13 cellular contexts compared by ENCODE assay signal in the genomic region with DNA sequence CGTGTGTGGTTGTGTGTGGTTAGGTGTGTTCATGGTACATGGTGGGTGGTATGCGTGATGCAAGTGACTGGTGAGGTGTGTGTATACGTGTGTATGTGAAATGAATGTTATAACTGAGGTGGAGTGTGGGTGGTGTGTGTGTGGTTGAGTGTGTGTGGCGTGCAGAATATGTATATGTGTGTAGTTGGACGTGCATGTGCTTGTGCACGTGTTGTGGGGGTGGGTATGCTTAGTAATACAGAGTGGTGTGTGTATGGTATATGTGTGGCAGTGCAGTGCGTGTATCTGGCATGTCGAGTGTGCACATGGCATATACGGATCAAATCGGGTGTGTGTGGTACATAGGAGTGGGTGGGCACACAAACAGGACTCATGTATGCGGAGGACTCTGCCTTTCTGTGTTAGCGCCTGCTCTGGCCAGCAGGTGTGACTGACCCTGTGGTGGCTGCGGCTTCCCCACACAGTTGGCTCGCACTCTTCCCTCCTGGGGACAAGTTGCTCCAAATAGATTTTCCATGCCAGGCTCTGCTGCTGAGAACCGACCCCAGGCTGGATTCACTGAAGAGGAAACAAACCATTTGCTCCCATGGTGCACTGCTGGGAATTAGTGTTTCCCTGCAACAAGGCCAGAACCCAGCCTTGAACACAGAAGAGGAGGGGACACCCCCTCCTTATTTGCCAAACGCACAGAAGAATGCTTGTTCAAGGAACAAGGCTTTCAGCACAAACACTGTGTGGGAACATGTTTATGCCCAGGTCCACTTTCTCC. TPM values are rescaled to one million over a fixed set of nuclear protein-coding genes. Genes with fewer than 3 reads are reported as not detected.
DNase-seq lines count a peak whose midpoint lies in the region; ATAC-seq, FAIRE-seq and TF ChIP-seq lines count a peak whose summit lies in the region.
"Had no signal": no experiment of that assay in that cellular context is flagged by ENCODE, and none has a peak within 500 bp of the region (broad histone marks: within the 10 kb centered on the region; RNA-seq: fewer than 3 reads in every experiment).

No MANE protein-coding gene starts in this region.

- TF ChIP-seq POLR2A in HepG2 (IDR thresholded peaks at IDR 0.05; ENCODE audit: insufficient read depth in 1 of 2, low read depth in 2 of 2, low read length in 2 of 2) (no peak), right lobe of liver (IDR thresholded peaks at IDR 0.05) (no peak), ovary (IDR thresholded peaks at IDR 0.05) (no peak)

- FAIRE-seq in HepG2 (lab: Jason Lieb, UNC): no peak
- FAIRE-seq: GM19239 had no signal

- DNase-seq in HepG2 (ENCODE audit: low spot score): peak; percentile 42
- DNase-seq in right lobe of liver: no peak
- DNase-seq in endodermal cell: peak; percentile 74
- DNase-seq in ovary: peak in 2 of 5 donors; percentile 18 to 35
- no peak for DNase-seq in NCI-H1694 treated with DMSO at 0.1 percent for 48 hours (lab: John Stamatoyannopoulos, UW)
- no peak for DNase-seq in NCI-H2081 treated with DMSO at 0.1 percent for 48 hours (lab: John Stamatoyannopoulos, UW)
- no peak for DNase-seq in activated T-helper 1 cell treated with anti-CD3 and anti-CD28 coated beads, Interleukin-12 subunit alpha, Interleukin-12 subunit beta, Interleukin-2, Interleukin-4 antibody, amounts not matched to agents 30 ng/mL and 10 ng/mL and 1 ng/mL, durations not matched to agents 14 hours and 24 hours and 36 hours (ENCODE audit: low spot score)
- DNase-seq: NCI-H1436, Peyer's patch had no signal

- in situ Hi-C loops in HepG2 (cut with HindIII; ENCODE audit: extremely low pct_ligation_motif_present, low pct_unique_long_range_greater_than_20kb): no loop called here

- H3K9me3 Mint-ChIP-seq in endodermal cell: no peaks in the 10 kb centered on the region
- H3K9me3 Mint-ChIP-seq in activated T-helper 1 cell treated with anti-CD3 and anti-CD28 coated beads, Interleukin-12 subunit alpha, Interleukin-12 subunit beta, Interleukin-2, Interleukin-4 antibody, amounts not matched to agents 30 ng/mL and 10 ng/mL and 1 ng/mL, durations not matched to agents 14 hours and 24 hours and 36 hours: no peaks in the 10 kb centered on the region
- H3K9me3 Mint-ChIP-seq: activated T-cell treated with anti-CD3 and anti-CD28 coated beads, Interleukin-2, amount 50 U/mL, for 72 hours had no signal

- H3K27me3 Mint-ChIP-seq in endodermal cell (ENCODE audit: insufficient read depth): peaks cover 41% of the 10 kb centered on the region
- H3K27me3 Mint-ChIP-seq in activated T-helper 1 cell treated with anti-CD3 and anti-CD28 coated beads, Interleukin-12 subunit alpha, Interleukin-12 subunit beta, Interleukin-2, Interleukin-4 antibody, amounts not matched to agents 30 ng/mL and 10 ng/mL and 1 ng/mL, durations not matched to agents 14 hours and 24 hours and 36 hours (ENCODE audit: insufficient read depth): peaks cover 48% of the 10 kb centered on the region

- intact Hi-C loops in HepG2 (cut with micrococcal nuclease; ENCODE audit: unreplicated experiment) (no loop called here), right lobe of liver (cut with DNase I) (no loop called here), ovary (cut with DNase I) (loop anchor here in 1 of 4 donors (10.0 kb wide), 1 partner anchor 69 kb away; no protein-coding TSS in a partner anchor)
- intact Hi-C loops in activated T-helper 1 cell treated with anti-CD3 and anti-CD28 coated beads, Interleukin-12 subunit alpha, Interleukin-12 subunit beta, Interleukin-2, Interleukin-4 antibody, amounts not matched to agents 30 ng/mL and 10 ng/mL and 1 ng/mL, durations not matched to agents 14 hours and 24 hours and 36 hours (cut with micrococcal nuclease): no loop called here

- no peaks in the 10 kb centered on the region for H3K79me2 ChIP-seq in HepG2 (ENCODE audit: insufficient read depth, low read length)

- peak; percentile 60 for ATAC-seq in HepG2
- no peak for ATAC-seq in right lobe of liver
- no peak for ATAC-seq in HG02840 (IDR thresholded peaks at IDR 0.05; ENCODE audit: low FRiP score, unreplicated experiment)

- H3K27ac ChIP-seq in HepG2 (ENCODE audit: extremely low read length, insufficient read depth, low read length): no peak overlapping the region
- H3K27ac ChIP-seq in right lobe of liver: no peak overlapping the region
- no peak overlapping the region for H3K27ac ChIP-seq in endodermal cell (ENCODE audit: low read depth, low read length)
- no peak overlapping the region for H3K27ac ChIP-seq in ovary
- H3K27ac ChIP-seq: BLaER1 had no signal

- no peaks in the 10 kb centered on the region for H3K4me1 Mint-ChIP-seq in endodermal cell
- no peaks in the 10 kb centered on the region for H3K4me1 Mint-ChIP-seq in activated T-helper 1 cell treated with anti-CD3 and anti-CD28 coated beads, Interleukin-12 subunit alpha, Interleukin-12 subunit beta, Interleukin-2, Interleukin-4 antibody, amounts not matched to agents 30 ng/mL and 10 ng/mL and 1 ng/mL, durations not matched to agents 14 hours and 24 hours and 36 hours (ENCODE audit: low read depth)

- no peak overlapping the region; a peak in 1 of 6 replicates for H3K4me3 ChIP-seq in HepG2 (replicated peaks in 1 of 3; ENCODE audit: insufficient read depth in 1 of 3, low read depth in 2 of 3, low read length in 3 of 3)
- no peak overlapping the region for H3K4me3 ChIP-seq in right lobe of liver
- no peak overlapping the region for H3K4me3 ChIP-seq in endodermal cell (ENCODE audit: low read length)
- H3K4me3 ChIP-seq in ovary: peak overlapping the region; percentile 67

- H3K9me3 ChIP-seq in HepG2 (ENCODE audit: low read length) (no peaks in the 10 kb centered on the region), right lobe of liver (no peaks in the 10 kb centered on the region), endodermal cell (ENCODE audit: control insufficient read depth, low read length) (no peaks in the 10 kb centered on the region), ovary (no peaks in the 10 kb centered on the region)
- H3K9me3 ChIP-seq: BLaER1, Peyer's patch had no signal

- no peak overlapping the region for H3K9ac ChIP-seq in HepG2 (ENCODE audit: insufficient read depth, low read depth, low read length)
- no peak overlapping the region for H3K9ac ChIP-seq in endodermal cell (ENCODE audit: extremely low read depth, low read length, poor library complexity, severe bottlenecking)

- no TSS peak for BruUV-seq in HepG2 (replicated peaks; lab: Mats Ljungman, UMichigan)

- no peaks in the 10 kb centered on the region for H4K20me1 ChIP-seq in HepG2 (ENCODE audit: insufficient read depth, low read length)
- H4K20me1 ChIP-seq: BLaER1 had no signal

- POLR2A ChIA-PET in HepG2 (lab: Yijun Ruan, JAX): no interaction called here

- no peak for TF ChIP-seq EP300 in HepG2 (IDR thresholded peaks at IDR 0.05; ENCODE audit: low read depth in 2 of 2, low read length in 2 of 2)
- TF ChIP-seq EP300 in HepG2 (CRISPR knock-in tag; IDR thresholded peaks at IDR 0.05; ENCODE audit: borderline replicate concordance): no peak
- TF ChIP-seq EP300 in ovary (IDR thresholded peaks at IDR 0.05): no peak

- TF ChIP-seq CTCF in HepG2 (CRISPR knock-in tag; IDR thresholded peaks at IDR 0.05) (no peak), right lobe of liver (IDR thresholded peaks at IDR 0.05) (no peak), endodermal cell (conservative IDR thresholded peaks at IDR 0.05) (peak; percentile 41), ovary (IDR thresholded peaks at IDR 0.05) (no peak)

- H3K36me3 Mint-ChIP-seq in endodermal cell (ENCODE audit: low read depth): no peaks in the 10 kb centered on the region
- no peaks in the 10 kb centered on the region for H3K36me3 Mint-ChIP-seq in activated T-helper 1 cell treated with anti-CD3 and anti-CD28 coated beads, Interleukin-12 subunit alpha, Interleukin-12 subunit beta, Interleukin-2, Interleukin-4 antibody, amounts not matched to agents 30 ng/mL and 10 ng/mL and 1 ng/mL, durations not matched to agents 14 hours and 24 hours and 36 hours (ENCODE audit: low read depth)

- CTCF ChIA-PET in HepG2 (lab: Yijun Ruan, JAX; ENCODE audit: low intra/inter-chr PET ratio, low total read pairs): no interaction called here

- no peak overlapping the region for H3K4me3 Mint-ChIP-seq in endodermal cell
- no peak overlapping the region for H3K4me3 Mint-ChIP-seq in activated T-helper 1 cell treated with anti-CD3 and anti-CD28 coated beads, Interleukin-12 subunit alpha, Interleukin-12 subunit beta, Interleukin-2, Interleukin-4 antibody, amounts not matched to agents 30 ng/mL and 10 ng/mL and 1 ng/mL, durations not matched to agents 14 hours and 24 hours and 36 hours

- H3K36me3 ChIP-seq in HepG2 (replicated peaks in 1 of 2; ENCODE audit: control insufficient read depth in 1 of 2, insufficient read depth in 2 of 2, low read length in 2 of 2) (no peaks in the 10 kb centered on the region), right lobe of liver (no peaks in the 10 kb centered on the region), endodermal cell (ENCODE audit: control insufficient read depth, insufficient read depth, low read length) (no peaks in the 10 kb centered on the region), ovary (no peaks in the 10 kb centered on the region)
- H3K36me3 ChIP-seq: BLaER1, Peyer's patch had no signal

- 65% methylated on average over 15 of the region's 16 CpGs for WGBS in HepG2 (ENCODE audit: low lambda C conversion rate)
- WGBS in right lobe of liver (ENCODE audit: insufficient coverage, low coverage, low lambda C conversion rate, missing lambda C conversion rate): 75% methylated on average over 8 of the region's 16 CpGs
- 82 to 85% methylated on average over 14 to 16 of the region's 16 CpGs for WGBS in endodermal cell (ENCODE audit: insufficient coverage in 1 of 2, insufficient read length in 1 of 2), 2 experiments
- 67 to 73% (median 72%) methylated on average over 16 of the region's 16 CpGs for WGBS in ovary, 3 donors

- no peak overlapping the region for H2AFZ ChIP-seq in HepG2 (ENCODE audit: low read length)

- peak overlapping the region; percentile 18; the same call in 1 of the 2 replicates for H3K4me2 ChIP-seq in HepG2 (ENCODE audit: low read depth, low read length)

- H3K27me3 ChIP-seq in HepG2 (ENCODE audit: control insufficient read depth in 1 of 2, insufficient read depth in 2 of 2, low read length in 2 of 2) (peaks cover 4 to 28% of the 10 kb centered on the region in 2 experiments; a peak in 4 of 5 replicates), right lobe of liver (peaks cover 0 to 5% of the 10 kb centered on the region in 2 donors), endodermal cell (ENCODE audit: control insufficient read depth, insufficient read depth, low read length, poor library complexity, severe bottlenecking) (peaks cover 41% of the 10 kb centered on the region), ovary (no peaks in the 10 kb centered on the region)
- H3K27me3 ChIP-seq: Peyer's patch had no signal

- peaks cover 32% of the 10 kb centered on the region for H3K4me1 ChIP-seq in HepG2 (ENCODE audit: insufficient read depth, low read length)
- H3K4me1 ChIP-seq in right lobe of liver: peaks cover 0 to 3% (median 0%) of the 10 kb centered on the region in 4 donors
- H3K4me1 ChIP-seq in endodermal cell (ENCODE audit: control insufficient read depth, insufficient read depth, low read length): no peaks in the 10 kb centered on the region
- peaks cover 1% of the 10 kb centered on the region for H3K4me1 ChIP-seq in ovary (ENCODE audit: insufficient read depth)

- no peak overlapping the region for H3K27ac Mint-ChIP-seq in endodermal cell
- H3K27ac Mint-ChIP-seq in activated T-helper 1 cell treated with anti-CD3 and anti-CD28 coated beads, Interleukin-12 subunit alpha, Interleukin-12 subunit beta, Interleukin-2, Interleukin-4 antibody, amounts not matched to agents 30 ng/mL and 10 ng/mL and 1 ng/mL, durations not matched to agents 14 hours and 24 hours and 36 hours: no peak overlapping the region
- H3K27ac Mint-ChIP-seq: activated T-cell treated with anti-CD3 and anti-CD28 coated beads, Interleukin-2, amount 50 U/mL, for 72 hours had no signal

- TF ChIP-seq RAD21 in HepG2 (CRISPR knock-in tag; IDR thresholded peaks at IDR 0.05): no peak

RNA-seq across cellular contexts. Expression of a gene that starts 1.2 kb away (rescaled TPM):
- total RNA-seq in HepG2 (2016; rRNA removed; fragmentation: Illumina TruSeq; extraction: Trizol) (2.4 and 3.4 TPM in 2 replicates), right lobe of liver (under 1 TPM; 0.06 to 0.69 (median 0.30) TPM), endodermal cell (1 to 10 TPM in 1 of 2 donors, under 1 TPM in 1; 0.88 to 5.0 TPM), ovary (10 to 100 TPM in 2 of 7 donors, 1 to 10 TPM in 5; 3.8 to 17.7 (median 7.6) TPM)
- total RNA-seq in HepG2 (2016; cell fraction: cytosol; rRNA removed; fragmentation: Illumina TruSeq; extraction: Trizol; ENCODE audit: low read depth): 0.30 and 0.35 TPM in 2 replicates
- total RNA-seq in HepG2 (2016; cell fraction: insoluble cytoplasmic fraction; rRNA removed; fragmentation: Illumina TruSeq; extraction: Trizol): 2.2 and 2.8 TPM in 2 replicates
- total RNA-seq in HepG2 (2016; cell fraction: membrane; rRNA removed; fragmentation: Illumina TruSeq; extraction: Trizol): 1.4 and 1.5 TPM in 2 replicates
- total RNA-seq in HepG2 (2016; cell fraction: nucleus; rRNA removed; fragmentation: Illumina TruSeq; extraction: Trizol): 2.1 and 2.3 TPM in 2 replicates
- polyA plus RNA-seq in HepG2 (2011; rRNA removed) (0.63 and 0.79 TPM in 2 replicates), ovary (1 to 10 TPM; 3.5 to 9.0 TPM)
- polyA plus RNA-seq in HepG2 (2011; cell fraction: cytosol; rRNA removed): 0.55 and 0.58 TPM in 2 replicates
- 0.38 and 0.43 TPM in 2 replicates for polyA plus RNA-seq in HepG2 (2011; cell fraction: nucleus; rRNA removed)
- polyA plus RNA-seq in HepG2 (2012): 0.31 and 0.35 TPM in 2 replicates
- 0.15 and 0.18 TPM in 2 replicates for polyA plus RNA-seq in HepG2 (2016; cell fraction: cytosol; fragmentation: Illumina TruSeq; extraction: Trizol; ENCODE audit: low read depth)
- 2.2 and 2.5 TPM in 2 replicates for polyA plus RNA-seq in HepG2 (2016; cell fraction: insoluble cytoplasmic fraction; fragmentation: Illumina TruSeq; extraction: Trizol; ENCODE audit: low read depth)
- 0.65 and 0.73 TPM in 2 replicates for polyA plus RNA-seq in HepG2 (2016; cell fraction: membrane; fragmentation: Illumina TruSeq; extraction: Trizol; ENCODE audit: low read depth)
- 2.1 TPM in 2 replicates for polyA plus RNA-seq in HepG2 (2016; cell fraction: nucleus; fragmentation: Illumina TruSeq; extraction: Trizol; ENCODE audit: insufficient read depth, low read depth)
- 3.4 TPM in 1 of 2 replicates, not detected in the other for polyA minus RNA-seq in HepG2 (2011; rRNA and poly(A)+ RNA removed; ENCODE audit: low replicate concordance)
- 1.4 and 1.9 TPM in 2 replicates for polyA minus RNA-seq in HepG2 (2011; cell fraction: cytosol; rRNA and poly(A)+ RNA removed)
- polyA minus RNA-seq in HepG2 (2011; cell fraction: nucleus; rRNA and poly(A)+ RNA removed): 1.0 and 1.2 TPM in 2 replicates
- 5.9 TPM for polyA plus RNA-seq in endodermal cell (2013, experiment 1 of 2)
- polyA plus RNA-seq in endodermal cell (2013, experiment 2 of 2): 4.8 TPM
- 0.10 TPM in 2 replicates for total RNA-seq in activated T-helper 1 cell treated with anti-CD3 and anti-CD28 coated beads, Interleukin-12 subunit alpha, Interleukin-12 subunit beta, Interleukin-2, Interleukin-4 antibody, amounts not matched to agents 30 ng/mL and 10 ng/mL and 1 ng/mL, durations not matched to agents 14 hours and 24 hours and 36 hours

Comparison
In these comparisons a context has a peak if more than half of its experiments do, and no peak if none do; other contexts are left out.
1. DNase-seq: peak in HepG2 (single experiment) and endodermal cell (single experiment); none in right lobe of liver (0 of 3), NCI-H1694 treated with DMSO at 0.1 percent for 48 hours (single experiment), NCI-H2081 treated with DMSO at 0.1 percent for 48 hours (single experiment) and activated T-helper 1 cell treated with anti-CD3 and anti-CD28 coated beads, Interleukin-12 subunit alpha, Interleukin-12 subunit beta, Interleukin-2, Interleukin-4 antibody, amounts not matched to agents 30 ng/mL and 10 ng/mL and 1 ng/mL, durations not matched to agents 14 hours and 24 hours and 36 hours (single experiment).